ENCODE assay signal across 12 cellular contexts in the genomic region with DNA sequence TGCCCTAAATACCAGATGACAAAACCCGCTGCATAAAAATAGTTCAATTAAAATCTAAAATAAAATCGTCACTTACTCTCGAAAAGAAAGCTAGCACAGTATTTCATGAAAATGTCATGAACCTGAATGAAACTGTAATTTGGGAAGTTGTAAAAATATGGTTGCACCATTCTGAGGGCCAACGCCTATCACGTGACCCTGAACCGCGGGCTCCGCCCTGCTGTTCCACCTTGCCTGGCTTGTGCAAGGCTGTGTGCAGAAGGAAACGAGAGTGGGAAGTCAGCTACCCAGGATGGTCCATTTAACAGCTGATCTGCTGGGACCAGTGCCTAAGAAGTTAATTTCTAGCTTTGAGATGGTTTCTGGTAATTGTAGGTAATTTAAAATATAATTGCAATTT.
"Had no signal": no experiment of that assay in that cellular context is flagged by ENCODE, and none has a peak within 500 bp of the region (broad histone marks: within the 10 kb centered on the region; RNA-seq: fewer than 3 reads in every experiment).

No MANE protein-coding gene starts in this region.

- H3K4me3 Mint-ChIP-seq: activated CD4-positive, alpha-beta T cell treated with anti-CD3 and anti-CD28 coated beads, Interleukin-2, amount 10 ng/mL, durations not matched to agents 7 days and 5 days; dendritic cell treated with granulocyte-macrophage colony-stimulating factor and Interleukin-4, amounts not matched to agents 40 ng/mL and 50 ng/mL, for 4 days; effector memory CD8-positive, alpha-beta T cell; neural crest cell; stimulated activated naive CD8-positive, alpha-beta T cell treated with anti-CD3 and anti-CD28 coated beads, Interleukin-15, Interleukin-2, amounts not matched to agents 100 ng/mL and 50 ng/mL, for 24 hours had no signal

- H3K4me1 ChIP-seq: psoas muscle, suprapubic skin, upper lobe of right lung had no signal

- H3K9me3 ChIP-seq: psoas muscle, suprapubic skin, upper lobe of right lung had no signal

- DNase-seq: activated CD4-positive, alpha-beta T cell treated with anti-CD3 and anti-CD28 coated beads, Interleukin-2, amount 10 ng/mL, durations not matched to agents 7 days and 5 days; aorta; effector memory CD8-positive, alpha-beta T cell; foreskin keratinocyte; glutamatergic neuron; psoas muscle; upper lobe of right lung had no signal

- H3K4me1 Mint-ChIP-seq: activated CD4-positive, alpha-beta T cell treated with anti-CD3 and anti-CD28 coated beads, Interleukin-2, amount 10 ng/mL, durations not matched to agents 7 days and 5 days; neural crest cell had no signal

- H3K27ac Mint-ChIP-seq: activated CD4-positive, alpha-beta T cell treated with anti-CD3 and anti-CD28 coated beads, Interleukin-2, amount 10 ng/mL, durations not matched to agents 7 days and 5 days; dendritic cell treated with granulocyte-macrophage colony-stimulating factor and Interleukin-4, amounts not matched to agents 40 ng/mL and 50 ng/mL, for 4 days; effector memory CD8-positive, alpha-beta T cell; stimulated activated naive CD8-positive, alpha-beta T cell treated with anti-CD3 and anti-CD28 coated beads, Interleukin-15, Interleukin-2, amounts not matched to agents 100 ng/mL and 50 ng/mL, for 24 hours had no signal

- H3K27ac ChIP-seq: foreskin keratinocyte, psoas muscle, suprapubic skin, upper lobe of right lung had no signal

- ATAC-seq: effector memory CD8-positive, alpha-beta T cell; foreskin keratinocyte; psoas muscle; sciatic nerve; upper lobe of right lung had no signal

- H3K27me3 ChIP-seq: suprapubic skin, upper lobe of right lung had no signal

- H3K36me3 ChIP-seq: suprapubic skin, upper lobe of right lung had no signal

- H3K9me3 Mint-ChIP-seq: activated CD4-positive, alpha-beta T cell treated with anti-CD3 and anti-CD28 coated beads, Interleukin-2, amount 10 ng/mL, durations not matched to agents 7 days and 5 days; neural crest cell; stimulated activated naive CD8-positive, alpha-beta T cell treated with anti-CD3 and anti-CD28 coated beads, Interleukin-15, Interleukin-2, amounts not matched to agents 100 ng/mL and 50 ng/mL, for 24 hours had no signal

- H3K4me3 ChIP-seq: psoas muscle, suprapubic skin, upper lobe of right lung had no signal

- H3K27me3 Mint-ChIP-seq: dendritic cell treated with granulocyte-macrophage colony-stimulating factor and Interleukin-4, amounts not matched to agents 40 ng/mL and 50 ng/mL, for 4 days; effector memory CD8-positive, alpha-beta T cell; stimulated activated naive CD8-positive, alpha-beta T cell treated with anti-CD3 and anti-CD28 coated beads, Interleukin-15, Interleukin-2, amounts not matched to agents 100 ng/mL and 50 ng/mL, for 24 hours had no signal
